In the genomic region with DNA sequence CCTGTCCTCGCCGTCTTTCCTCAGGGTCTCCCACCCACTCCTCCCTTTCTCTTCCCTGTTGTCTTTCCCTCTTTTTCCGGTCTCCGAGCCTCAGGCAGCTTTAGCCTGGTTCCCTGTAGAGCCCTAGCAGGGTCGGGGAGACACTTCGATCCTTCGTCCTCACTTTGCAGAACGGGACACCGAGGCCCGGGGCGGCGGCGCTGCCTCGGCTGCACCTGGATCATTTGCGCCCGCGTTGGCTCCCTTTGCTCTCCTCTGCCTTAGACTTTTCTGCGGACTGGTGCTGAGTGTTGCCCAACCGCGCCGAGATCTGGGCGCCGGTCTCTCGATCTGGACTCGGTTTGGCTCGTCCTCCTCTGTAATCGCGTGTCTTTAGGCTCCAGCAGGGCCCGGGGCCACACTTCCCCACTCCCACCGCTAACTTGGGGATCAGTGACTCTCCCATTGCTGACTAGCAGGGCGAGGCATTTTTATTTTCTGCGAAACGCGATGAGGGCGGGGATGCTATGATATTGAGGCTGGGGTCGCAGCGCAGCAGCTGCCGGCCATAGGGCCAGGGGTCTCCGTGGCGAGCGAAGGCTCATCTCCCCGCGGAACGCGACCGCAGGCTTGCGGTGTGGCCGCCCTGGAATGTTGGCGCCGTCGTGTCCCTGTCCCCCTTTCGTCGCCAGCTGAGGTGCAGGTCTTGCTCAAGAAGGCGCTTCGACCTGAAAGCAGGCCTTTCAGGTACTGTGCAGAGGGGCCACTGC, we compare ENCODE assay signal across 2 cellular contexts.
TF ChIP-seq lines count a peak whose summit lies in the region.

No MANE protein-coding gene starts in this region.

TF ChIP-seq in SK-N-SH, 30 proteins besides CTCF, POLR2A, EP300 and RAD21 (continued from another document):
- no peak for TF ChIP-seq USF2 (IDR thresholded peaks at IDR 0.05; ENCODE audit: borderline replicate concordance, low read depth, low read length)
- no peak for TF ChIP-seq GABPA (IDR thresholded peaks at IDR 0.05; ENCODE audit: low read depth)
- TF ChIP-seq TAF1 (IDR thresholded peaks at IDR 0.05; ENCODE audit: borderline replicate concordance, low read depth, low read length), result no peak
- TF ChIP-seq SIN3A (IDR thresholded peaks at IDR 0.05; ENCODE audit: borderline replicate concordance, low read depth, low read length), result no peak
- TF ChIP-seq GATA2 (CRISPR knock-in tag; IDR thresholded peaks at IDR 0.05), result no peak
- no peak for TF ChIP-seq MAX (IDR thresholded peaks at IDR 0.05; ENCODE audit: low read depth)
- no peak for TF ChIP-seq FOSL2 (IDR thresholded peaks at IDR 0.05; ENCODE audit: borderline replicate concordance, low read depth)
- no peak for TF ChIP-seq REST (IDR thresholded peaks at IDR 0.05; ENCODE audit: low read depth, low read length)
- TF ChIP-seq USF1 (IDR thresholded peaks at IDR 0.05; ENCODE audit: borderline replicate concordance, low read depth), result no peak
- TF ChIP-seq NFIC (IDR thresholded peaks at IDR 0.05; ENCODE audit: borderline replicate concordance), result no peak
- TF ChIP-seq TCF12 (IDR thresholded peaks at IDR 0.05), result no peak

TF ChIP-seq in SK-N-SH treated with all-trans-retinoic acid at 6 μM for 48 hours, 23 proteins besides CTCF, POLR2A, EP300 and RAD21 (continued from another document):
- TF ChIP-seq, protein P1, sequence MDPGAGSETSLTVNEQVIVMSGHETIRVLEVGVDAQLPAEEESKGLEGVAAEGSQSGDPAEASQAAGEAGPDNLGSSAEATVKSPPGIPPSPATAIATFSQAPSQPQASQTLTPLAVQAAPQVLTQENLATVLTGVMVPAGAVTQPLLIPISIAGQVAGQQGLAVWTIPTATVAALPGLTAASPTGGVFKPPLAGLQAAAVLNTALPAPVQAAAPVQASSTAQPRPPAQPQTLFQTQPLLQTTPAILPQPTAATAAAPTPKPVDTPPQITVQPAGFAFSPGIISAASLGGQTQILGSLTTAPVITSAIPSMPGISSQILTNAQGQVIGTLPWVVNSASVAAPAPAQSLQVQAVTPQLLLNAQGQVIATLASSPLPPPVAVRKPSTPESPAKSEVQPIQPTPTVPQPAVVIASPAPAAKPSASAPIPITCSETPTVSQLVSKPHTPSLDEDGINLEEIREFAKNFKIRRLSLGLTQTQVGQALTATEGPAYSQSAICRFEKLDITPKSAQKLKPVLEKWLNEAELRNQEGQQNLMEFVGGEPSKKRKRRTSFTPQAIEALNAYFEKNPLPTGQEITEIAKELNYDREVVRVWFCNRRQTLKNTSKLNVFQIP (CRISPR knock-in tag; IDR thresholded peaks at IDR 0.05; ENCODE audit: borderline replicate concordance, low read depth), result no peak
- TF ChIP-seq OSR1 (CRISPR knock-in tag; IDR thresholded peaks at IDR 0.05) (no peak), CSRNP3 (CRISPR knock-in tag; IDR thresholded peaks at IDR 0.05) (no peak), ZNF70 (CRISPR knock-in tag; IDR thresholded peaks at IDR 0.05) (no peak), ZNF565 (CRISPR knock-in tag; conservative IDR thresholded peaks at IDR 0.05; ENCODE audit: low read depth) (no peak), ZNF8 (CRISPR knock-in tag; IDR thresholded peaks at IDR 0.05) (no peak), BACH2 (CRISPR knock-in tag; IDR thresholded peaks at IDR 0.05; ENCODE audit: borderline replicate concordance) (no peak), TCF4 (CRISPR knock-in tag; IDR thresholded peaks at IDR 0.05; ENCODE audit: borderline replicate concordance) (no peak)
